8 cellular contexts compared by ENCODE assay signal in the genomic region with DNA sequence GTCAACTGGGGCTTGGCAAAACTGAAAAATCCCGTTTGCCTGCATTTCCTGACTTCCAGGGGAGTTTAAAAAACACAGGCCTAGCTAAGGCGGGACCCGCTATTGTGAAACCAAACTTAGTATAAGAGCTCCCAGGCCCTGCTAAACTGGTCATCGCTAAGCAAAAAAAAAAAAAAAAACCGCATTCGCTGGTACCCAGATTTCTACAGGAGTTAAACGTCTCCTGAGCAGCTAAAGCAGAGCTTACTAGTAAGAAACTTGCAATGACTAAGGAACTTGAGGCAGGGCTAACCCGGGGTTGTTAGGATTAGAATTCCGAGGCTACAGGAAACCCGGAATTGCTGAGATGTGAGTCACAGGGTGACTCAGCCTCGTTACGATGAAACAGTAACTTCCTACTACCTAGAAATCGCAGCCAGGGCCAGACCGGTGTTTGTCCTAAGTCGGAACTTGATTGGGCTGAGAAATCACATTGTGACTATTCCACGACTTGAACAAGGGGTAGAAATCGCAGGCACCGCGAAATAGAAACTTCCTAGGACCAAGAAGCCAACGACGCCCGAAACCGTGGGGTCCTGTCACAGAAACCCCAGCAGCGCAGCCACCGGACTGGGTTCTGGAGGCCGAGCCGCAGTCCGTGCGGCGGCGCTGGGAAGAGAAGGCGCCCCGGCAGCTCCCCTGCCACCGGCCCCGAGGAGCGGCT.
DNase-seq lines count a peak whose midpoint lies in the region; ATAC-seq and TF ChIP-seq lines count a peak whose summit lies in the region.

No MANE protein-coding gene starts in this region.

- DNase-seq in DMS114 treated with DMSO at 0.1 percent for 48 hours (lab: John Stamatoyannopoulos, UW; ENCODE audit: unreplicated experiment): peak; percentile 52
- DNase-seq in SKM-1 treated with dmso at 0.1 percent for 144 hours (lab: John Stamatoyannopoulos, UW; ENCODE audit: unreplicated experiment): peak; percentile 89
- peak; percentile 67 for DNase-seq in activated naive CD8-positive, alpha-beta T cell treated with anti-CD3 and anti-CD28 coated beads for 36 hours
- peak; percentile 43 for DNase-seq in left ventricle myocardium inferior
- peak; percentile 95 for DNase-seq in smooth muscle cell of the brain vasculature (ENCODE audit: low read depth, low spot score)
- DNase-seq in mesenteric fat pad (ENCODE audit: low spot score): no peak

- H3K4me3 ChIP-seq in HUES48 (ENCODE audit: low read depth, low read length): no peak overlapping the region
- peak overlapping the region; percentile 71 for H3K4me3 ChIP-seq in left ventricle myocardium inferior

- TF ChIP-seq CTCF in left ventricle myocardium inferior (IDR thresholded peaks at IDR 0.05; ENCODE audit: borderline replicate concordance): no peak

- peaks cover 14% of the 10 kb centered on the region for H3K36me3 Mint-ChIP-seq in activated naive CD8-positive, alpha-beta T cell treated with anti-CD3 and anti-CD28 coated beads for 36 hours

- peaks cover 6% of the 10 kb centered on the region for H3K9me3 Mint-ChIP-seq in activated naive CD8-positive, alpha-beta T cell treated with anti-CD3 and anti-CD28 coated beads for 36 hours

- peak; percentile 31 for ATAC-seq in GM21423 (IDR thresholded peaks at IDR 0.05; ENCODE audit: unreplicated experiment)

- H3K27ac ChIP-seq in HUES48 (ENCODE audit: low read depth, low read length): peak overlapping the region; percentile 27
- H3K27ac ChIP-seq in left ventricle myocardium inferior (replicated peaks): peak overlapping the region; percentile 94

- H3K4me1 ChIP-seq in HUES48 (ENCODE audit: control insufficient read depth, insufficient read depth, low read length): no peaks in the 10 kb centered on the region; the same call in 1 of the 2 replicates
- H3K4me1 ChIP-seq in left ventricle myocardium inferior: peaks cover 36% of the 10 kb centered on the region

- no peaks in the 10 kb centered on the region for H3K27me3 Mint-ChIP-seq in activated naive CD8-positive, alpha-beta T cell treated with anti-CD3 and anti-CD28 coated beads for 36 hours

- H3K9me3 ChIP-seq in HUES48 (ENCODE audit: control insufficient read depth, insufficient read depth, low read length): peaks cover 13% of the 10 kb centered on the region
- peaks cover 29% of the 10 kb centered on the region for H3K9me3 ChIP-seq in left ventricle myocardium inferior (replicated peaks)

- H3K9ac ChIP-seq in HUES48 (ENCODE audit: low read depth, low read length): peak overlapping the region; percentile 33; the same call in 1 of the 2 replicates

- intact Hi-C loops in left ventricle myocardium inferior (cut with micrococcal nuclease): no loop called here

- H3K27ac Mint-ChIP-seq in activated naive CD8-positive, alpha-beta T cell treated with anti-CD3 and anti-CD28 coated beads for 36 hours: peak overlapping the region; percentile 99

- no peaks in the 10 kb centered on the region for H3K27me3 ChIP-seq in HUES48 (ENCODE audit: control insufficient read depth, insufficient read depth, low read length)
- peaks cover 100% of the 10 kb centered on the region for H3K27me3 ChIP-seq in left ventricle myocardium inferior (ENCODE audit: low read depth)

- peaks cover 27% of the 10 kb centered on the region for H3K4me1 Mint-ChIP-seq in activated naive CD8-positive, alpha-beta T cell treated with anti-CD3 and anti-CD28 coated beads for 36 hours

- H3K36me3 ChIP-seq in HUES48 (ENCODE audit: control insufficient read depth, insufficient read depth, low read length) (no peaks in the 10 kb centered on the region), left ventricle myocardium inferior (no peaks in the 10 kb centered on the region)

- peak overlapping the region; percentile 93 for H3K4me3 Mint-ChIP-seq in activated naive CD8-positive, alpha-beta T cell treated with anti-CD3 and anti-CD28 coated beads for 36 hours
